ENCODE assay signal across 12 cellular contexts in genomic region chrX:115966920-115967319, GRCh38.
A peak's percentile ranks its signal among the peaks of the same experiment; 100 is the strongest.
DNase-seq lines count a peak whose midpoint lies in the region; TF ChIP-seq lines count a peak whose summit lies in the region.
"Had no signal": no experiment of that assay in that cellular context is flagged by ENCODE, and none has a peak within 500 bp of the region (broad histone marks: within the 10 kb centered on the region; RNA-seq: fewer than 3 reads in every experiment).

No MANE protein-coding gene starts in this region.

- H3K9ac ChIP-seq in HUES64 (ENCODE audit: low read depth, low read length): no peak overlapping the region
- H3K9ac ChIP-seq: BLaER1 had no signal

- no peak overlapping the region for H3K27ac ChIP-seq in HUES64 (ENCODE audit: low read depth, low read length)
- H3K27ac ChIP-seq: BLaER1, gastroesophageal sphincter, psoas muscle had no signal

- no peaks in the 10 kb centered on the region for H3K9me3 ChIP-seq in HUES64 (ENCODE audit: insufficient read depth, low read depth, low read length)
- H3K9me3 ChIP-seq: gastroesophageal sphincter, psoas muscle had no signal

- 0 out of 2 replicates have a peak, but pooled peaks cover 3% of the 10 kb centered on the region for H3K4me1 ChIP-seq in HUES64 (ENCODE audit: insufficient read depth, low read length)
- H3K4me1 ChIP-seq: BLaER1, gastroesophageal sphincter, psoas muscle had no signal

- H3K4me3 ChIP-seq in GM12864 (ENCODE audit: low read depth, low read length): peak overlapping the region; percentile 90
- H3K4me3 ChIP-seq in HUES64 (ENCODE audit: low read length): peak overlapping the region; percentile 80
- peak overlapping the region; percentile 28 for H3K4me3 ChIP-seq in fibroblast of the aortic adventitia (ENCODE audit: low read depth, low read length)
- H3K4me3 ChIP-seq: BLaER1, psoas muscle had no signal

- no peaks in the 10 kb centered on the region for H3K36me3 ChIP-seq in HUES64 (ENCODE audit: insufficient read depth, low read length)
- H3K36me3 ChIP-seq: BLaER1, gastroesophageal sphincter had no signal

- DNase-seq in GM12864 (ENCODE audit: low read depth): no peak
- peak; percentile 18 for DNase-seq in fibroblast of the aortic adventitia (ENCODE audit: low read depth)
- DNase-seq in neural crest cell (ENCODE audit: low read depth, low spot score): no peak
- DNase-seq in NCI-H1105 treated with DMSO at 0.1 percent for 48 hours (lab: John Stamatoyannopoulos, UW): no peak
- DNase-seq in MV-4-11 (lab: John Stamatoyannopoulos, UW): no peak
- no peak for DNase-seq in AG08396 (ENCODE audit: low spot score)
- DNase-seq: NCI-H2029 treated with DMSO at 0.1 percent for 48 hours, NCI-H748 treated with DMSO at 0.1 percent for 48 hours, psoas muscle had no signal

- no peak overlapping the region for H3K27ac Mint-ChIP-seq in neural crest cell (ENCODE audit: unreplicated experiment)

- no peaks in the 10 kb centered on the region for H3K27me3 ChIP-seq in HUES64 (ENCODE audit: insufficient read depth, low read length)
- H3K27me3 ChIP-seq: gastroesophageal sphincter had no signal

- H3K4me1 Mint-ChIP-seq in neural crest cell: peaks cover 20% of the 10 kb centered on the region

- WGBS in HUES64: 78% methylated on average over 11 of the region's 11 CpGs

- peaks cover 2% of the 10 kb centered on the region for H3K9me3 Mint-ChIP-seq in neural crest cell

- H3K4me3 Mint-ChIP-seq in neural crest cell: peak overlapping the region; percentile 98

- TF ChIP-seq CTCF in GM12864 (IDR thresholded peaks at IDR 0.05; ENCODE audit: low read depth, low read length, missing control alignments) (no peak), fibroblast of the aortic adventitia (IDR thresholded peaks at IDR 0.05; ENCODE audit: insufficient read depth, low read length) (no peak), neural crest cell (conservative IDR thresholded peaks at IDR 0.05) (no peak)

- H3K36me3 Mint-ChIP-seq in neural crest cell (ENCODE audit: low read depth): peaks cover 12% of the 10 kb centered on the region

- H3K27me3 Mint-ChIP-seq in neural crest cell (ENCODE audit: low read depth): peaks cover 24% of the 10 kb centered on the region

Comparison
In these comparisons a context has a peak if more than half of its experiments do, and no peak if none do; other contexts are left out.
1. H3K4me3 ChIP-seq: peak in every context shown above with its lines; median percentile 90 in GM12864; 80 in HUES64; 28 in fibroblast of the aortic adventitia.